ENCODE assay signal across 8 cellular contexts in the genomic region with DNA sequence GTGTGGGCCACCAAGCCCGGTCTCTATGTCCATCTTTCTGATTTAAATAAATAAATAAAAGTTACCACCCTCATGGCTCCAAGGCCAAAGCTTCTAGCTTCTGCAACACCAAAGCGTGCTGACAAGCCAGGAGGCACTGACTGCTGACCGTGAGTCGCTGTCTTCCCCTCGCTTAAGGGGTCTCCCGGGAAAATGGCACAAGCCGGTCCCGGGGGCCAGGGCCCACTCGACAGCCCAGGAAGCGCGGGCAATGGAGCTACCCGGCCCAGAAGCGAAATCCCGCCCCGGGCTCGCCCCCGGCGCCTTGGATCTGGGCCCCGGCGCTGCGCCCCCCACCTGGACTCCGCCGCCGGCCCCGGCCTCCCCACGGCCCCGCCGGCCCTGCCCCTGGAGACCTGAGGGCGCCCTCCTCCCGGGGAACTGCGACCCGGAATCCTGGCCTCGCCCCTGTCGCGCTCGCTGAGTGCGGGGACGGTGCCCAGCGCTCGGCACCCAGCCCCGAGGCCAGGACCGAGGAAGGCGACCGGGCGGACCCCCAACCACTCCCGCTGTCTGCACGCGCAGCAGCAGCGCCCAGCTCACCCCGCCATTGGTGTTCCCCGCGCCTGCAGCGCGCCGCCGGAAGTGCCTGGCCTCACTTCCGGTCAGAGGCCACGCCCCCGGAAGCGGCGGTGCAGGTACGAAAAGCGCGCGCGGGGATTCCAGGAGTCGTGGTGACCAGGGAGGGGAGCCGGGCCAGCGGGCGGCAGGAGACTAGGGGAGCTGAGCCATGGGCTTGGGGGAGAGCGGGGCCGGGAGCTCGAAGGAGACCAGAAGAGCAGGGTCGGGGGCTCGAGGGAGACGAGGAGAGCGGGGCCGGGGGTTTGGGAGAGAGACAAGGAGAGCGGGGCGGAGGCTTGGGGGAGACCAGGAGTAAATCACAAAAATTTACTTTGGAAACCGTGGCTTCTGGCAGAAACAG. TPM values are rescaled to one million over a fixed set of nuclear protein-coding genes. Genes with fewer than 3 reads are reported as not detected.
DNase-seq lines count a peak whose midpoint lies in the region; ATAC-seq, FAIRE-seq and TF ChIP-seq lines count a peak whose summit lies in the region.

MRM2 (minus strand) TSS at position 626 of the 961 bp plus-strand sequence; CDS start at position 590, 36 bp downstream.
NUDT1 (plus strand) TSS at position 647 of the 961 bp plus-strand sequence. CDS start 2,349 bp downstream, outside the sequence.

- intact Hi-C loops in activated CD4-positive, alpha-beta T cell treated with anti-CD3 and anti-CD28 coated beads for 36 hours (cut with DNase I, micrococcal nuclease) = loop anchor here in 1 of 2 experiments (1.0 to 5.0 kb wide), 7 partner anchors 10 to 390 kb away; partner anchors contain the start of genes BRAT1, CHST12, EIF3B and MAD1L1
- intact Hi-C loops in colonic mucosa (cut with DNase I) = no loop called here
- intact Hi-C loops in left colon (cut with DNase I, micrococcal nuclease) = no loop called here

- peak within 1 kb of the TSS; percentile 88 for H3K27ac Mint-ChIP-seq in activated CD4-positive, alpha-beta T cell treated with anti-CD3 and anti-CD28 coated beads for 36 hours

- no peaks in the 10 kb centered on the region for H3K9me3 ChIP-seq in A549
- no peaks in the 10 kb centered on the region for H3K9me3 ChIP-seq in colonic mucosa

- ATAC-seq in A549 (peak; percentile 91 to 94), GM18519 (IDR thresholded peaks at IDR 0.05; ENCODE audit: low FRiP score, unreplicated experiment) (peak; percentile 35), HG03064 (IDR thresholded peaks at IDR 0.05; ENCODE audit: low read depth, unreplicated experiment) (peak; percentile 53), left colon (peak; percentile 96)
- ATAC-seq in activated CD4-positive, alpha-beta T cell treated with anti-CD3 and anti-CD28 coated beads for 36 hours = peak; percentile 82

- TF ChIP-seq CTCF in A549 (IDR thresholded peaks at IDR 0.05) = no peak
- no peak for TF ChIP-seq CTCF in colonic mucosa (IDR thresholded peaks at IDR 0.05)

- H3K36me3 ChIP-seq in colonic mucosa = no peaks in the 10 kb centered on the region

- POLR2A ChIA-PET in A549 (lab: Yijun Ruan, JAX) = interaction anchor here (1.0 to 2.0 kb wide), 7 partner anchors 8 to 114 kb away, joined by 3 to 8 read pairs (median 3); partner anchors contain the start of gene MAD1L1
- POLR2A ChIA-PET in activated CD4-positive, alpha-beta T cell treated with anti-CD3 and anti-CD28 coated beads for 36 hours (lab: Charles Lee) = interaction anchor here (0.6 to 1.0 kb wide), 3 partner anchors 112 to 119 kb away, joined by 3 read pairs; no protein-coding TSS in a partner anchor

- H3K4me3 ChIP-seq in A549 = peak within 1 kb of the TSS; percentile 99
- H3K4me3 ChIP-seq in colonic mucosa = peak within 1 kb of the TSS; percentile 100

- CTCF ChIA-PET in A549 (lab: Yijun Ruan, JAX) = interaction anchor here (0.7 to 4.4 kb wide), 2 partner anchors 12 to 106 kb away, joined by 3 to 18 read pairs; no protein-coding TSS in a partner anchor
- CTCF ChIA-PET in activated CD4-positive, alpha-beta T cell treated with anti-CD3 and anti-CD28 coated beads for 36 hours (lab: Charles Lee) = interaction anchor here (0.7 to 1.3 kb wide), 3 partner anchors 12 to 1073 kb away, joined by 3 to 5 read pairs (median 4); partner anchors contain the start of gene EIF3B

- WGBS in A549 (ENCODE audit: missing lambda C conversion rate) = 4% methylated on average over 30 of the region's 81 CpGs

- H3K27me3 ChIP-seq in colonic mucosa = no peaks in the 10 kb centered on the region

- H3K36me3 Mint-ChIP-seq in activated CD4-positive, alpha-beta T cell treated with anti-CD3 and anti-CD28 coated beads for 36 hours (ENCODE audit: low read depth) = peaks cover 32% of the 10 kb centered on the region

- no peaks in the 10 kb centered on the region for H3K27me3 Mint-ChIP-seq in activated CD4-positive, alpha-beta T cell treated with anti-CD3 and anti-CD28 coated beads for 36 hours

- H3K4me2 ChIP-seq in A549 = peak within 1 kb of the TSS; percentile 93

- H3K4me1 Mint-ChIP-seq in activated CD4-positive, alpha-beta T cell treated with anti-CD3 and anti-CD28 coated beads for 36 hours = peaks cover 10% of the 10 kb centered on the region

- no peaks in the 10 kb centered on the region for H3K9me3 Mint-ChIP-seq in activated CD4-positive, alpha-beta T cell treated with anti-CD3 and anti-CD28 coated beads for 36 hours (ENCODE audit: low read depth)

- TF ChIP-seq POLR2A in A549 (IDR thresholded peaks at IDR 0.05; ENCODE audit: low read length) = peak; percentile 91

- TF ChIP-seq EP300 in A549 (IDR thresholded peaks at IDR 0.05) = no peak

- H3K4me3 Mint-ChIP-seq in activated CD4-positive, alpha-beta T cell treated with anti-CD3 and anti-CD28 coated beads for 36 hours = peak within 1 kb of the TSS; percentile 88

- DNase-seq in A549 (ENCODE audit: low read depth in 1 of 2, low spot score in 1 of 2) (peak; percentile 82 to 84), NCI-H345 treated with DMSO at 0.1 percent for 48 hours (lab: John Stamatoyannopoulos, UW; ENCODE audit: unreplicated experiment) (peak; percentile 51), colonic mucosa (peak; percentile 90), left colon (peak; percentile 77 to 91)
- DNase-seq in activated CD4-positive, alpha-beta T cell treated with anti-CD3 and anti-CD28 coated beads for 36 hours = peak; percentile 84
- DNase-seq in stimulated activated CD4-positive, alpha-beta T cell treated with anti-CD3 and anti-CD28 coated beads, Interleukin-1b, Interleukin-23, amount 100 ng/mL, for 24 hours (ENCODE audit: low read depth in 4 of 4, low spot score in 1 of 4) = peak; percentile 57 to 74 (median 62)

- peaks cover 16% of the 10 kb centered on the region for H3K4me1 ChIP-seq in A549
- peaks cover 8% of the 10 kb centered on the region for H3K4me1 ChIP-seq in colonic mucosa

- 0 out of 5 replicates have a peak, but pooled peaks of 1 of the 2 experiments have one; percentile 19 for TF ChIP-seq RAD21 in A549 (conservative IDR thresholded peaks at IDR 0.05 in 1 of 2, IDR thresholded peaks at IDR 0.05 in 1 of 2)

- H3K27ac ChIP-seq in A549 (peak within 1 kb of the TSS; percentile 94 to 98), colonic mucosa (peak within 1 kb of the TSS; percentile 52)

- no peak for FAIRE-seq in A549 (lab: Jason Lieb, UNC)

- peak within 1 kb of the TSS; percentile 73 to 92 for H3K9ac ChIP-seq in colonic mucosa (ENCODE audit: low read depth in 2 of 2, low read length in 2 of 2)

TF ChIP-seq in A549, 52 proteins besides CTCF, POLR2A, EP300 and RAD21 (continues in another document):
- peak; percentile 82 for TF ChIP-seq KDM5A (IDR thresholded peaks at IDR 0.05)
- no peak for TF ChIP-seq RCOR1 (IDR thresholded peaks at IDR 0.05; ENCODE audit: low read depth, low read length)
- TF ChIP-seq BHLHE40 (IDR thresholded peaks at IDR 0.05; ENCODE audit: low read depth, low read length) = no peak
- peak; percentile 61; the same call in 1 of the 2 replicates for TF ChIP-seq RFX5 (IDR thresholded peaks at IDR 0.05)
- no peak for TF ChIP-seq EHF (CRISPR knock-in tag; IDR thresholded peaks at IDR 0.05)
- TF ChIP-seq NR3C1 (IDR thresholded peaks at IDR 0.05) = no peak
- peak; percentile 71; the same call in 1 of the 2 replicates for TF ChIP-seq HDAC2 (IDR thresholded peaks at IDR 0.05)
- TF ChIP-seq GATA3 (IDR thresholded peaks at IDR 0.05; ENCODE audit: borderline replicate concordance) = no peak
- TF ChIP-seq SMC3 (IDR thresholded peaks at IDR 0.05) = no peak
- TF ChIP-seq, protein P1, sequence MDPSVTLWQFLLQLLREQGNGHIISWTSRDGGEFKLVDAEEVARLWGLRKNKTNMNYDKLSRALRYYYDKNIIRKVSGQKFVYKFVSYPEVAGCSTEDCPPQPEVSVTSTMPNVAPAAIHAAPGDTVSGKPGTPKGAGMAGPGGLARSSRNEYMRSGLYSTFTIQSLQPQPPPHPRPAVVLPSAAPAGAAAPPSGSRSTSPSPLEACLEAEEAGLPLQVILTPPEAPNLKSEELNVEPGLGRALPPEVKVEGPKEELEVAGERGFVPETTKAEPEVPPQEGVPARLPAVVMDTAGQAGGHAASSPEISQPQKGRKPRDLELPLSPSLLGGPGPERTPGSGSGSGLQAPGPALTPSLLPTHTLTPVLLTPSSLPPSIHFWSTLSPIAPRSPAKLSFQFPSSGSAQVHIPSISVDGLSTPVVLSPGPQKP (IDR thresholded peaks at IDR 0.05; ENCODE audit: low read depth, low read length) = no peak
- no peak for TF ChIP-seq NFE2L2 (conservative IDR thresholded peaks at IDR 0.05; ENCODE audit: low read length)
- TF ChIP-seq CEBPB (IDR thresholded peaks at IDR 0.05) = no peak
- TF ChIP-seq KDM1A (IDR thresholded peaks at IDR 0.05; ENCODE audit: low read depth) = no peak
- TF ChIP-seq RNF2 (IDR thresholded peaks at IDR 0.05; ENCODE audit: borderline replicate concordance, low read depth) = no peak
- TF ChIP-seq, protein P2, sequence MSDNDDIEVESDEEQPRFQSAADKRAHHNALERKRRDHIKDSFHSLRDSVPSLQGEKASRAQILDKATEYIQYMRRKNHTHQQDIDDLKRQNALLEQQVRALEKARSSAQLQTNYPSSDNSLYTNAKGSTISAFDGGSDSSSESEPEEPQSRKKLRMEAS (IDR thresholded peaks at IDR 0.05) = peak; percentile 93
- no peak for TF ChIP-seq TFCP2L1 (CRISPR knock-in tag; IDR thresholded peaks at IDR 0.05)
- TF ChIP-seq ESRRA (IDR thresholded peaks at IDR 0.05; ENCODE audit: borderline replicate concordance, low read length) = no peak
- TF ChIP-seq SREBF2 (IDR thresholded peaks at IDR 0.05) = no peak

RNA-seq across cellular contexts. Expression of gene MRM2, which starts in this region (rescaled TPM):
- polyA plus RNA-seq in A549 (2011; rRNA removed) (30.6 and 35.6 TPM in 2 replicates), A549 (2017; fragmentation: RNase III; extraction: RNeasy Plus Mini Kit Qiagen cat#74134 plus additional on column Dnase treatment) (41.3 to 47.0 TPM (median 44.0 TPM) in 3 replicates)
- 26.6 and 30.3 TPM in 2 replicates for polyA plus RNA-seq in A549 (2012; cell fraction: cytosol; rRNA removed)
- polyA plus RNA-seq in A549 (2012; cell fraction: nucleus; rRNA removed) = 13.3 and 14.7 TPM in 2 replicates
- polyA minus RNA-seq in A549 (2011; rRNA and poly(A)+ RNA removed) = 13.8 and 20.1 TPM in 2 replicates
- total RNA-seq in activated CD4-positive, alpha-beta T cell treated with anti-CD3 and anti-CD28 coated beads for 36 hours = 10 to 100 TPM; 28.7 to 32.1 TPM
- total RNA-seq in colonic mucosa (10 to 100 TPM; 17.3 to 27.0 TPM), left colon (10 to 100 TPM; 15.0 to 15.6 TPM)

RNA-seq across cellular contexts. Expression of gene NUDT1, which starts in this region (rescaled TPM):
- polyA plus RNA-seq in A549 (2011; rRNA removed) = 32.9 and 38.3 TPM in 2 replicates
- polyA plus RNA-seq in A549 (2012; cell fraction: cytosol; rRNA removed) = 119 and 138 TPM in 2 replicates
- polyA plus RNA-seq in A549 (2012; cell fraction: nucleus; rRNA removed) = 78.7 TPM in 2 replicates
- polyA plus RNA-seq in A549 (2017; fragmentation: RNase III; extraction: RNeasy Plus Mini Kit Qiagen cat#74134 plus additional on column Dnase treatment) = 92.3 to 95.4 TPM (median 92.9 TPM) in 3 replicates
- 22.9 and 34.6 TPM in 2 replicates for polyA minus RNA-seq in A549 (2011; rRNA and poly(A)+ RNA removed)
- total RNA-seq in activated CD4-positive, alpha-beta T cell treated with anti-CD3 and anti-CD28 coated beads for 36 hours = 100 to 1,000 TPM in 1 of 2 experiments, 10 to 100 TPM in 1; 52.5 to 100 TPM
- 10 to 100 TPM; 15.0 to 51.6 TPM for total RNA-seq in colonic mucosa
- 10 to 100 TPM in 1 of 2 donors, 1 to 10 TPM in 1; 8.1 to 10.3 TPM for total RNA-seq in left colon

Comparison
In these comparisons a context has a peak if more than half of its experiments do, and no peak if none do; other contexts are left out.
1. Peak in every context shown above with its lines: DNase-seq, ATAC-seq, H3K4me3 ChIP-seq and H3K27ac ChIP-seq.
2. ATAC-seq: peak in every context shown above with its lines; median percentile 96 in left colon; 92 in A549; 82 in activated CD4-positive, alpha-beta T cell treated with anti-CD3 and anti-CD28 coated beads for 36 hours; 53 in HG03064; 35 in GM18519.